Comparison of ENCODE assay signal across 16 cellular contexts in genomic region chr16:64468515-64469090, GRCh38.
DNase-seq lines count a peak whose midpoint lies in the region; ATAC-seq, FAIRE-seq and TF ChIP-seq lines count a peak whose summit lies in the region.
"Had no signal": no experiment of that assay in that cellular context is flagged by ENCODE, and none has a peak within 500 bp of the region (broad histone marks: within the 10 kb centered on the region; RNA-seq: fewer than 3 reads in every experiment).

No MANE protein-coding gene starts in this region.

- H2AFZ ChIP-seq in H1 (ENCODE audit: low read length) (0 out of 2 replicates have a peak overlapping the region, but pooled peaks have one; percentile 12), H9 (ENCODE audit: low read length) (no peak overlapping the region)

- H3K27me3 ChIP-seq in heart left ventricle (no peaks in the 10 kb centered on the region), H1 (replicated peaks in 1 of 4; ENCODE audit: control insufficient read depth in 3 of 4, extremely low read depth in 1 of 4, insufficient read depth in 3 of 4, low read length in 3 of 4) (no peaks in the 10 kb centered on the region), mesendoderm (ENCODE audit: insufficient read depth, low read length, poor library complexity) (no peaks in the 10 kb centered on the region), H9 (ENCODE audit: insufficient read depth, low read length) (no peaks in the 10 kb centered on the region)
- H3K27me3 ChIP-seq: BLaER1 treated with 17β-estradiol and CSF1 and Interleukin-3, amounts not matched to agents 10 nM and 100 nM had no signal

- TF ChIP-seq POLR2A in heart left ventricle (IDR thresholded peaks at IDR 0.05) = no peak
- no peak for TF ChIP-seq POLR2A in H1 (IDR thresholded peaks at IDR 0.05; ENCODE audit: control extremely low read depth in 1 of 2, low read depth in 2 of 2, low read length in 2 of 2)

- peaks cover 0 to 12% (median 2%) of the 10 kb centered on the region in 12 donors for H3K4me1 ChIP-seq in heart left ventricle
- H3K4me1 ChIP-seq in H1 (replicated peaks in 1 of 4; ENCODE audit: control insufficient read depth in 3 of 4, insufficient read depth in 4 of 4, low read length in 3 of 4) = no peaks in the 10 kb centered on the region
- peaks cover 2% of the 10 kb centered on the region for H3K4me1 ChIP-seq in mesendoderm (ENCODE audit: control insufficient read depth, low read depth, low read length)
- no peaks in the 10 kb centered on the region for H3K4me1 ChIP-seq in H9 (ENCODE audit: insufficient read depth, low read length)

- no peaks in the 10 kb centered on the region for H3K23me2 ChIP-seq in H1 (ENCODE audit: low read depth, low read length)
- no peaks in the 10 kb centered on the region for H3K23me2 ChIP-seq in H9 (ENCODE audit: insufficient read length, low read depth, low read length, poor library complexity, severe bottlenecking)

- no peak overlapping the region for H3K4me3 ChIP-seq in heart left ventricle
- H3K4me3 ChIP-seq in H1 (ENCODE audit: extremely low read depth in 1 of 4, insufficient read depth in 2 of 4, low read depth in 3 of 4, low read length in 4 of 4) = no peak overlapping the region
- no peak overlapping the region for H3K4me3 ChIP-seq in mesendoderm (ENCODE audit: low read length)
- H3K4me3 ChIP-seq: BLaER1 treated with 17β-estradiol and CSF1 and Interleukin-3, amounts not matched to agents 10 nM and 100 nM; GM12878 had no signal

- H3K36me3 Mint-ChIP-seq in H9 (ENCODE audit: insufficient read depth in 1 of 3, low read depth in 3 of 3) = peaks cover 3 to 4% (median 4%) of the 10 kb centered on the region in 3 experiments; a peak in 4 of 7 replicates
- H3K36me3 Mint-ChIP-seq: CD8-positive, alpha-beta memory T cell had no signal

- H2BK12ac ChIP-seq in H1 (ENCODE audit: low read depth, low read length) (no peak overlapping the region), H9 (ENCODE audit: insufficient read length, low read depth, low read length) (no peak overlapping the region)

- no peak overlapping the region for H3T11ph ChIP-seq in H9 (ENCODE audit: low read length)

- H3K14ac ChIP-seq in H1 (ENCODE audit: insufficient read length) = no peak overlapping the region
- no peak overlapping the region for H3K14ac ChIP-seq in H9 (ENCODE audit: insufficient read depth, low read length)

- no peak overlapping the region for H3K23ac ChIP-seq in H1 (ENCODE audit: insufficient read length)
- no peak overlapping the region for H3K23ac ChIP-seq in mesendoderm (ENCODE audit: low read length)
- H3K23ac ChIP-seq in H9 (ENCODE audit: insufficient read length, low read depth, low read length) = no peak overlapping the region

- 6 to 40% (median 28%) methylated on average over 1 of the region's 1 CpG for WGBS in heart left ventricle, 4 donors
- WGBS in H1 (ENCODE audit: extremely low coverage in 1 of 2, insufficient coverage in 1 of 2, insufficient read length in 1 of 2, insufficient replicate concordance in 2 of 2, low coverage in 1 of 2, low lambda C conversion rate in 2 of 2, missing lambda C conversion rate in 1 of 2), 2 experiments = 88% methylated on average over 1 of the region's 1 CpG; no CpG with 5 or more reads in 1 of the 2 experiments
- WGBS in mesendoderm (ENCODE audit: extremely low coverage, insufficient coverage, low lambda C conversion rate) = no CpG with 5 or more reads among the region's 1 CpG
- no CpG with 5 or more reads among the region's 1 CpG for whole genome bisulfite sequencing in H9 (ENCODE audit: extremely low coverage, insufficient read length, low lambda C conversion rate)

- H2AK5ac ChIP-seq in H1 (ENCODE audit: low read depth, low read length) (no peak overlapping the region), mesendoderm (ENCODE audit: low read length) (no peak overlapping the region), H9 (ENCODE audit: insufficient read length, low read length) (no peak overlapping the region)

- H3K4ac ChIP-seq in H1 (replicated peaks; ENCODE audit: insufficient read length, low read depth, low read length) = no peak overlapping the region
- H3K4ac ChIP-seq in mesendoderm (ENCODE audit: low read depth, low read length) = no peak overlapping the region
- no peak overlapping the region for H3K4ac ChIP-seq in H9 (ENCODE audit: low read depth, low read length)

- H3K4me2 ChIP-seq in H1 (ENCODE audit: insufficient read depth in 1 of 2, low read depth in 2 of 2, low read length in 2 of 2) (no peak overlapping the region), mesendoderm (ENCODE audit: low read length) (no peak overlapping the region), H9 (ENCODE audit: insufficient read depth, insufficient read length, low read length) (no peak overlapping the region)
- H3K4me2 ChIP-seq: BLaER1 treated with 17β-estradiol and CSF1 and Interleukin-3, amounts not matched to agents 10 nM and 100 nM had no signal

- H4K91ac ChIP-seq in H1 (replicated peaks; ENCODE audit: insufficient read length, low read length) = no peak overlapping the region
- H4K91ac ChIP-seq in H9 (ENCODE audit: insufficient read length, low read depth, low read length) = no peak overlapping the region

- H3K9me3 Mint-ChIP-seq in H9 = peaks cover 9 to 14% of the 10 kb centered on the region in 2 experiments

- no peak overlapping the region for H3K27ac Mint-ChIP-seq in H9
- H3K27ac Mint-ChIP-seq: B cell; CD8-positive, alpha-beta memory T cell had no signal

- TF ChIP-seq EP300 in H1 (IDR thresholded peaks at IDR 0.05; ENCODE audit: borderline replicate concordance in 1 of 2, low read depth in 2 of 2, low read length in 2 of 2) = no peak

- H4K20me1 ChIP-seq in H1 (replicated peaks in 1 of 2; ENCODE audit: control insufficient read depth in 1 of 2, insufficient read depth in 2 of 2, low read length in 2 of 2) (no peaks in the 10 kb centered on the region), H9 (ENCODE audit: control insufficient read depth, insufficient read depth, insufficient read length) (no peaks in the 10 kb centered on the region)
- H4K20me1 ChIP-seq: BLaER1 treated with 17β-estradiol and CSF1 and Interleukin-3, amounts not matched to agents 10 nM and 100 nM had no signal

- H2BK20ac ChIP-seq in H1 (ENCODE audit: low read length) (no peak overlapping the region), H9 (ENCODE audit: low read depth, low read length, poor library complexity, severe bottlenecking) (no peak overlapping the region)

- intact Hi-C loops in heart left ventricle (cut with DNase I) = no loop called here
- intact Hi-C loops in Right ventricle myocardium inferior (cut with DNase I) = no loop called here

- H3K79me2 ChIP-seq in H1 (ENCODE audit: control insufficient read depth in 1 of 2, insufficient read depth in 2 of 2, low read length in 2 of 2) (no peaks in the 10 kb centered on the region), mesendoderm (ENCODE audit: control insufficient read depth, insufficient read depth, low read length) (no peaks in the 10 kb centered on the region), H9 (ENCODE audit: insufficient read depth, low read length) (no peaks in the 10 kb centered on the region)

- TF ChIP-seq CTCF in heart left ventricle (IDR thresholded peaks at IDR 0.05) (no peak), H1 (IDR thresholded peaks at IDR 0.05; ENCODE audit: control extremely low read depth in 1 of 3, insufficient read depth in 1 of 3, low read depth in 1 of 3, low read length in 3 of 3) (no peak), H9 (conservative IDR thresholded peaks at IDR 0.05) (no peak)

- POLR2A ChIA-PET in H1 (lab: Charles Lee; ENCODE audit: partially characterized antibody) = no interaction called here

- H3K79me1 ChIP-seq in H1 (ENCODE audit: low read depth, low read length) (no peaks in the 10 kb centered on the region), mesendoderm (ENCODE audit: low read length) (no peaks in the 10 kb centered on the region), H9 (ENCODE audit: insufficient read depth, low read depth, low read length, poor library complexity, severe bottlenecking) (no peaks in the 10 kb centered on the region)

- no peak overlapping the region for H2BK120ac ChIP-seq in H1 (replicated peaks; ENCODE audit: low read depth, low read length)
- H2BK120ac ChIP-seq in mesendoderm (ENCODE audit: low read depth, low read length) = no peak overlapping the region
- no peak overlapping the region for H2BK120ac ChIP-seq in H9 (ENCODE audit: low read depth, low read length, poor library complexity, severe bottlenecking)

- ATAC-seq in heart left ventricle (peak in 3 of 4 donors; percentile 32 to 89 (median 84)), Right ventricle myocardium inferior (no peak), GM19328 (IDR thresholded peaks at IDR 0.05; ENCODE audit: unreplicated experiment) (no peak)
- ATAC-seq: GM12878 had no signal

- H2BK5ac ChIP-seq in H1 (ENCODE audit: low read depth, low read length) = no peak overlapping the region
- no peak overlapping the region for H2BK5ac ChIP-seq in mesendoderm (ENCODE audit: low read length)
- no peak overlapping the region for H2BK5ac ChIP-seq in H9 (ENCODE audit: insufficient read length, low read length)

- H3K9ac ChIP-seq in H1 (replicated peaks in 1 of 4; ENCODE audit: extremely low read depth in 1 of 4, low read depth in 3 of 4, low read length in 3 of 4) = no peak overlapping the region
- H3K9ac ChIP-seq in mesendoderm (ENCODE audit: low read length) = no peak overlapping the region
- no peak overlapping the region for H3K9ac ChIP-seq in H9 (ENCODE audit: extremely low read depth, insufficient read length, low read length)
- H3K9ac ChIP-seq: BLaER1 treated with 17β-estradiol and CSF1 and Interleukin-3, amounts not matched to agents 10 nM and 100 nM had no signal

- no peaks in the 10 kb centered on the region for H3K4me1 Mint-ChIP-seq in H9
- H3K4me1 Mint-ChIP-seq: B cell; CD8-positive, alpha-beta memory T cell had no signal

- H3K18ac ChIP-seq in H1 (ENCODE audit: extremely low read depth, low read length) = no peak overlapping the region
- no peak overlapping the region for H3K18ac ChIP-seq in mesendoderm (ENCODE audit: low read length)
- H3K18ac ChIP-seq in H9 (ENCODE audit: insufficient read length, low read depth, low read length) = no peak overlapping the region

- no peak overlapping the region for H2BK15ac ChIP-seq in H1 (ENCODE audit: low read length)
- H2BK15ac ChIP-seq in mesendoderm (replicated peaks; ENCODE audit: low read depth) = no peak overlapping the region
- no peak overlapping the region for H2BK15ac ChIP-seq in H9 (ENCODE audit: low read depth, low read length)

- H3K9me3 ChIP-seq in heart left ventricle (peaks cover 0 to 8% (median 3%) of the 10 kb centered on the region in 12 donors), H1 (ENCODE audit: insufficient read depth in 2 of 2, low read depth in 1 of 2, low read length in 1 of 2) (no peaks in the 10 kb centered on the region), H9 (ENCODE audit: control insufficient read depth, low read depth, low read length) (no peaks in the 10 kb centered on the region)

- H3K36me3 ChIP-seq in heart left ventricle (no peaks in the 10 kb centered on the region), H1 (ENCODE audit: control insufficient read depth in 2 of 4, insufficient read depth in 4 of 4, low read length in 3 of 4) (no peaks in the 10 kb centered on the region), mesendoderm (ENCODE audit: control insufficient read depth, insufficient read depth, low read length) (no peaks in the 10 kb centered on the region)
- H3K36me3 ChIP-seq: BLaER1 treated with 17β-estradiol and CSF1 and Interleukin-3, amounts not matched to agents 10 nM and 100 nM had no signal

- no peak for FAIRE-seq in H1 (lab: Jason Lieb, UNC)
- FAIRE-seq: GM12878 had no signal

- H4K5ac ChIP-seq in H1 (ENCODE audit: insufficient read length, low read depth, low read length) (no peak overlapping the region), mesendoderm (ENCODE audit: low read length) (no peak overlapping the region), H9 (ENCODE audit: insufficient read length, low read depth, low read length) (no peak overlapping the region)

- no peak overlapping the region for H4K8ac ChIP-seq in H1 (ENCODE audit: extremely low read depth, insufficient read depth, low read length)
- H4K8ac ChIP-seq in mesendoderm (ENCODE audit: low read depth, low read length) = no peak overlapping the region
- H4K8ac ChIP-seq in H9 (replicated peaks; ENCODE audit: insufficient read length, low read depth, low read length) = no peak overlapping the region

- H3K56ac ChIP-seq in H1 (replicated peaks; ENCODE audit: insufficient read length, low read depth, low read length) (no peak overlapping the region), mesendoderm (ENCODE audit: low read length) (no peak overlapping the region), H9 (ENCODE audit: insufficient read length, low read depth, low read length) (no peak overlapping the region)

- TF ChIP-seq RAD21 in H1 (IDR thresholded peaks at IDR 0.05 in 1 of 2, conservative IDR thresholded peaks at IDR 0.05 in 1 of 2; ENCODE audit: low read depth in 2 of 2, low read length in 2 of 2) = no peak

- H3K27me3 Mint-ChIP-seq in H9 (ENCODE audit: low read depth) = no peaks in the 10 kb centered on the region
- H3K27me3 Mint-ChIP-seq: B cell; CD8-positive, alpha-beta memory T cell had no signal

- H3K4me3 Mint-ChIP-seq in H9 = no peak overlapping the region
- H3K4me3 Mint-ChIP-seq: B cell; CD8-positive, alpha-beta memory T cell had no signal

- CTCF ChIA-PET in H1 (lab: Charles Lee; ENCODE audit: partially characterized antibody) = no interaction called here

- no peak for DNase-seq in heart left ventricle
- DNase-seq in Right ventricle myocardium inferior (ENCODE audit: missing footprints) = no peak
- no peak for DNase-seq in H1 (ENCODE audit: low read depth in 1 of 2, low spot score in 2 of 2)
- DNase-seq in mesendoderm = peak; percentile 32
- DNase-seq in H9 = no peak
- DNase-seq: CD8-positive, alpha-beta memory T cell; COR-L47; DMS 273 treated with DMSO at 0.1 percent for 48 hours; DMS53; DND-41; EL; HCEC 1CT had no signal

- H3K27ac ChIP-seq in heart left ventricle = peak overlapping the region in 1 of 12 donors; percentile 5
- no peak overlapping the region for H3K27ac ChIP-seq in H1 (ENCODE audit: low read depth, low read length)
- H3K27ac ChIP-seq in mesendoderm (ENCODE audit: low read depth, low read length) = peak overlapping the region; percentile 26
- no peak overlapping the region for H3K27ac ChIP-seq in H9 (ENCODE audit: insufficient read length, low read depth, low read length)
- H3K27ac ChIP-seq: BLaER1 treated with 17β-estradiol and CSF1 and Interleukin-3, amounts not matched to agents 10 nM and 100 nM had no signal

Comparison
In these comparisons a context has a peak if more than half of its experiments do, and no peak if none do; other contexts are left out.
1. ATAC-seq: peak in heart left ventricle (3 of 4); none in Right ventricle myocardium inferior (single experiment) and GM19328 (single experiment).